1 cellular context compared by ENCODE assay signal in the genomic region with DNA sequence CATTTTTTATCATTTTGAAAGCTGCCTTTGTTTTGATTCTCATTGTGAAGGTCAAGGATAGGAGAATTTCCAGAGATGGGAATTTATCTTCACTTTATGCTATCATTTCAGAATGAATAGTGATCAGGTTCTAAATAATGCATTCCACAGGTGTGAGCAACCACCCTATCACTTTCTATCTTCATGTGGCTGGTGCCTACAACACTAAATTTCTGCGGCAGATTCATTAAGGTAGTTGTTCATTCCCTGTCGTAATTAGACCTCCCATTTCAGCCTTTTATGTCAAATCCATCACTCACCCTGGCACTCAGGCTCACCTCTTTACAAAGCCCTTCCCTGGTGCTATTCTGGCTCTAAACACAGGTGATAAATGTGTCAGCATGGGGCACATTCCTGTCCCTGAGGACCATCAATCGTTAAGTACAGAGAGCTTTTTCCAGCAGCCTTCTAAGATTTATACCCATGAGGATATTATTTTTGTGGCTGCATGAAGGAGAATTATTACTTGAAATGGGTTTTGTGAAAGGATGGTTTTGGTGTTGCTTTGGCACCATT.
TF ChIP-seq lines count a peak whose summit lies in the region.

No MANE protein-coding gene starts in this region.

TF ChIP-seq in SK-N-SH, 30 proteins besides CTCF, POLR2A, EP300 and RAD21 (continued from another document):
- TF ChIP-seq, protein P1, sequence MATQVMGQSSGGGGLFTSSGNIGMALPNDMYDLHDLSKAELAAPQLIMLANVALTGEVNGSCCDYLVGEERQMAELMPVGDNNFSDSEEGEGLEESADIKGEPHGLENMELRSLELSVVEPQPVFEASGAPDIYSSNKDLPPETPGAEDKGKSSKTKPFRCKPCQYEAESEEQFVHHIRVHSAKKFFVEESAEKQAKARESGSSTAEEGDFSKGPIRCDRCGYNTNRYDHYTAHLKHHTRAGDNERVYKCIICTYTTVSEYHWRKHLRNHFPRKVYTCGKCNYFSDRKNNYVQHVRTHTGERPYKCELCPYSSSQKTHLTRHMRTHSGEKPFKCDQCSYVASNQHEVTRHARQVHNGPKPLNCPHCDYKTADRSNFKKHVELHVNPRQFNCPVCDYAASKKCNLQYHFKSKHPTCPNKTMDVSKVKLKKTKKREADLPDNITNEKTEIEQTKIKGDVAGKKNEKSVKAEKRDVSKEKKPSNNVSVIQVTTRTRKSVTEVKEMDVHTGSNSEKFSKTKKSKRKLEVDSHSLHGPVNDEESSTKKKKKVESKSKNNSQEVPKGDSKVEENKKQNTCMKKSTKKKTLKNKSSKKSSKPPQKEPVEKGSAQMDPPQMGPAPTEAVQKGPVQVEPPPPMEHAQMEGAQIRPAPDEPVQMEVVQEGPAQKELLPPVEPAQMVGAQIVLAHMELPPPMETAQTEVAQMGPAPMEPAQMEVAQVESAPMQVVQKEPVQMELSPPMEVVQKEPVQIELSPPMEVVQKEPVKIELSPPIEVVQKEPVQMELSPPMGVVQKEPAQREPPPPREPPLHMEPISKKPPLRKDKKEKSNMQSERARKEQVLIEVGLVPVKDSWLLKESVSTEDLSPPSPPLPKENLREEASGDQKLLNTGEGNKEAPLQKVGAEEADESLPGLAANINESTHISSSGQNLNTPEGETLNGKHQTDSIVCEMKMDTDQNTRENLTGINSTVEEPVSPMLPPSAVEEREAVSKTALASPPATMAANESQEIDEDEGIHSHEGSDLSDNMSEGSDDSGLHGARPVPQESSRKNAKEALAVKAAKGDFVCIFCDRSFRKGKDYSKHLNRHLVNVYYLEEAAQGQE (IDR thresholded peaks at IDR 0.05; ENCODE audit: low read depth, low read length) = no peak
- TF ChIP-seq, protein P2, sequence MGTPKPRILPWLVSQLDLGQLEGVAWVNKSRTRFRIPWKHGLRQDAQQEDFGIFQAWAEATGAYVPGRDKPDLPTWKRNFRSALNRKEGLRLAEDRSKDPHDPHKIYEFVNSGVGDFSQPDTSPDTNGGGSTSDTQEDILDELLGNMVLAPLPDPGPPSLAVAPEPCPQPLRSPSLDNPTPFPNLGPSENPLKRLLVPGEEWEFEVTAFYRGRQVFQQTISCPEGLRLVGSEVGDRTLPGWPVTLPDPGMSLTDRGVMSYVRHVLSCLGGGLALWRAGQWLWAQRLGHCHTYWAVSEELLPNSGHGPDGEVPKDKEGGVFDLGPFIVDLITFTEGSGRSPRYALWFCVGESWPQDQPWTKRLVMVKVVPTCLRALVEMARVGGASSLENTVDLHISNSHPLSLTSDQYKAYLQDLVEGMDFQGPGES (IDR thresholded peaks at IDR 0.05; ENCODE audit: low read depth, low read length) = no peak
- no peak for TF ChIP-seq NRF1 (IDR thresholded peaks at IDR 0.05; ENCODE audit: low read depth, low read length)
- TF ChIP-seq, protein P3, sequence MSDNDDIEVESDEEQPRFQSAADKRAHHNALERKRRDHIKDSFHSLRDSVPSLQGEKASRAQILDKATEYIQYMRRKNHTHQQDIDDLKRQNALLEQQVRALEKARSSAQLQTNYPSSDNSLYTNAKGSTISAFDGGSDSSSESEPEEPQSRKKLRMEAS (IDR thresholded peaks at IDR 0.05; ENCODE audit: low read depth) = no peak
